ENCODE assay signal across 8 cellular contexts in genomic region chr5:61658592-61659008, GRCh38.
DNase-seq lines count a peak whose midpoint lies in the region; ATAC-seq and TF ChIP-seq lines count a peak whose summit lies in the region.

No MANE protein-coding gene starts in this region.

- TF ChIP-seq CTCF in choroid plexus epithelial cell (conservative IDR thresholded peaks at IDR 0.05; ENCODE audit: low read depth, low read length), result peak; percentile 98

- no peak overlapping the region for H3K4me3 ChIP-seq in choroid plexus epithelial cell (ENCODE audit: low read depth, low read length)

- ATAC-seq in HG03066 (IDR thresholded peaks at IDR 0.05; ENCODE audit: low read depth, unreplicated experiment) (peak; percentile 85), left lobe of liver (peak; percentile 99)

- DNase-seq in activated gamma-delta T cell treated with Interleukin-2 at 50 U/mL for 16 hours (peak; percentile 86), activated gamma-delta T cell (lab: John Stamatoyannopoulos, UW) (no peak), NCI-H2196 treated with DMSO at 0.1 percent for 48 hours (lab: John Stamatoyannopoulos, UW; ENCODE audit: unreplicated experiment) (peak; percentile 5), choroid plexus epithelial cell (ENCODE audit: low read depth) (peak; percentile 76), left lobe of liver (ENCODE audit: low spot score) (peak; percentile 81)
- DNase-seq in activated CD4-positive, alpha-beta T cell treated with anti-CD3 and anti-CD28 coated beads for 1 hour, result peak; percentile 70
- DNase-seq in stimulated activated CD4-positive, alpha-beta T cell treated with anti-CD3 and anti-CD28 coated beads, Interleukin-4, amount 100 ng/mL, for 4 hours, result peak; percentile 67 to 86
